23 cellular contexts compared by ENCODE assay signal in genomic region chr6:44594471-44594870, GRCh38.
DNase-seq lines count a peak whose midpoint lies in the region; ATAC-seq and TF ChIP-seq lines count a peak whose summit lies in the region.
"Had no signal": no experiment of that assay in that cellular context is flagged by ENCODE, and none has a peak within 500 bp of the region (broad histone marks: within the 10 kb centered on the region; RNA-seq: fewer than 3 reads in every experiment).

No MANE protein-coding gene starts in this region.

- H3K4me1 Mint-ChIP-seq in naive thymus-derived CD4-positive, alpha-beta T cell = peaks cover 0 to 10% (median 0%) of the 10 kb centered on the region in 7 donors
- peaks cover 6% of the 10 kb centered on the region for H3K4me1 Mint-ChIP-seq in Caco-2 (ENCODE audit: low read depth, unreplicated experiment)

- peaks cover 5 to 19% (median 10%) of the 10 kb centered on the region in 5 donors for H3K27me3 Mint-ChIP-seq in naive thymus-derived CD4-positive, alpha-beta T cell
- peaks cover 3% of the 10 kb centered on the region for H3K27me3 Mint-ChIP-seq in Caco-2 (ENCODE audit: insufficient read depth, unreplicated experiment)
- H3K27me3 Mint-ChIP-seq: progenitor cell of endocrine pancreas had no signal

- no peaks in the 10 kb centered on the region for H3K4me1 ChIP-seq in naive thymus-derived CD4-positive, alpha-beta T cell (ENCODE audit: control insufficient read depth in 2 of 2, insufficient read depth in 2 of 2, low read length in 2 of 2)
- H3K4me1 ChIP-seq in Caco-2 = no peaks in the 10 kb centered on the region
- H3K4me1 ChIP-seq: body of pancreas, tibial nerve had no signal

- H3K4me3 ChIP-seq in coronary artery = no peak overlapping the region
- H3K4me3 ChIP-seq in naive thymus-derived CD4-positive, alpha-beta T cell (ENCODE audit: low read length) = no peak overlapping the region
- H3K4me3 ChIP-seq in Caco-2 (ENCODE audit: low read depth, low read length) = no peak overlapping the region
- H3K4me3 ChIP-seq: body of pancreas, MG63, spleen, tibial nerve had no signal

- ATAC-seq in naive thymus-derived CD4-positive, alpha-beta T cell = peak; percentile 40
- ATAC-seq in HG03095 (IDR thresholded peaks at IDR 0.05; ENCODE audit: unreplicated experiment) = no peak
- ATAC-seq: body of pancreas had no signal

- H3K9me3 ChIP-seq in naive thymus-derived CD4-positive, alpha-beta T cell (ENCODE audit: control insufficient read depth in 2 of 3, low read length in 3 of 3) = no peaks in the 10 kb centered on the region
- H3K9me3 ChIP-seq in Caco-2 = no peaks in the 10 kb centered on the region
- H3K9me3 ChIP-seq: body of pancreas, spleen had no signal

- no peak for TF ChIP-seq CTCF in coronary artery (IDR thresholded peaks at IDR 0.05)
- TF ChIP-seq CTCF in Caco-2 (IDR thresholded peaks at IDR 0.05; ENCODE audit: insufficient read depth in 1 of 2, low read depth in 1 of 2, low read length in 1 of 2, severe bottlenecking in 1 of 2, unreplicated experiment in 1 of 2) = no peak

- no peak overlapping the region for H3K4me3 Mint-ChIP-seq in naive thymus-derived CD4-positive, alpha-beta T cell
- no peak overlapping the region for H3K4me3 Mint-ChIP-seq in Caco-2 (ENCODE audit: unreplicated experiment)
- H3K4me3 Mint-ChIP-seq: activated T-cell treated with anti-CD3 and anti-CD28 coated beads, Interleukin-2, amount 50 U/mL, for 24 hours; CD8-positive, alpha-beta memory T cell; naive B cell had no signal

- H3K27ac ChIP-seq in coronary artery = no peak overlapping the region
- no peak overlapping the region for H3K27ac ChIP-seq in naive thymus-derived CD4-positive, alpha-beta T cell (ENCODE audit: low read depth, low read length)
- H3K27ac ChIP-seq: body of pancreas, spleen, tibial nerve had no signal

- no TSS peak for BruUV-seq in Caco-2 (replicated peaks; lab: Mats Ljungman, UMichigan)

- H3K9me3 Mint-ChIP-seq in naive thymus-derived CD4-positive, alpha-beta T cell = no peaks in the 10 kb centered on the region
- no peaks in the 10 kb centered on the region for H3K9me3 Mint-ChIP-seq in Caco-2 (ENCODE audit: unreplicated experiment)
- H3K9me3 Mint-ChIP-seq: activated T-cell treated with anti-CD3 and anti-CD28 coated beads, Interleukin-2, amount 50 U/mL, for 24 hours; CD8-positive, alpha-beta memory T cell had no signal

- intact Hi-C loops in naive thymus-derived CD4-positive, alpha-beta T cell (cut with micrococcal nuclease) = loop anchor here (5.0 kb wide), 2 partner anchors 117 to 828 kb away; no protein-coding TSS in a partner anchor
- intact Hi-C loops in Caco-2 (cut with micrococcal nuclease; ENCODE audit: unreplicated experiment) = no loop called here

- H3K27me3 ChIP-seq in naive thymus-derived CD4-positive, alpha-beta T cell (ENCODE audit: control insufficient read depth in 2 of 2, insufficient read depth in 2 of 2, low read length in 2 of 2) = no peaks in the 10 kb centered on the region
- H3K27me3 ChIP-seq in Caco-2 (replicated peaks; ENCODE audit: control insufficient read depth, insufficient read depth, low read length) = no peaks in the 10 kb centered on the region
- H3K27me3 ChIP-seq: body of pancreas, tibial nerve had no signal

- H3K36me3 ChIP-seq in naive thymus-derived CD4-positive, alpha-beta T cell (ENCODE audit: control insufficient read depth in 2 of 3, insufficient read depth in 3 of 3, low read length in 3 of 3) = no peaks in the 10 kb centered on the region
- no peaks in the 10 kb centered on the region for H3K36me3 ChIP-seq in Caco-2 (ENCODE audit: control insufficient read depth, insufficient read depth, low read length)
- H3K36me3 ChIP-seq: MG63, spleen, tibial nerve had no signal

- no peaks in the 10 kb centered on the region for H3K36me3 Mint-ChIP-seq in naive thymus-derived CD4-positive, alpha-beta T cell
- no peaks in the 10 kb centered on the region for H3K36me3 Mint-ChIP-seq in Caco-2 (ENCODE audit: insufficient read depth, unreplicated experiment)
- H3K36me3 Mint-ChIP-seq: CD8-positive, alpha-beta memory T cell; naive B cell had no signal

- CTCF ChIA-PET in naive thymus-derived CD4-positive, alpha-beta T cell (lab: Charles Lee) = interaction anchor here (1.4 kb wide), 1 partner anchor 10 kb away, joined by 3 read pairs; no protein-coding TSS in a partner anchor
- CTCF ChIA-PET in Caco-2 (lab: Charles Lee) = interaction anchor here (0.6 kb wide), 1 partner anchor 411 kb away, joined by 3 read pairs; no protein-coding TSS in a partner anchor

- no peak overlapping the region for H3K27ac Mint-ChIP-seq in naive thymus-derived CD4-positive, alpha-beta T cell
- no peak overlapping the region for H3K27ac Mint-ChIP-seq in Caco-2 (ENCODE audit: unreplicated experiment)
- H3K27ac Mint-ChIP-seq: activated T-cell treated with anti-CD3 and anti-CD28 coated beads, Interleukin-2, amount 50 U/mL, for 24 hours; progenitor cell of endocrine pancreas had no signal

- DNase-seq in GM03348 (ENCODE audit: low spot score) = peak; percentile 27
- peak; percentile 89 for DNase-seq in MV-4-11 (lab: John Stamatoyannopoulos, UW)
- DNase-seq in coronary artery (ENCODE audit: low spot score) = peak; percentile 41
- DNase-seq in naive thymus-derived CD4-positive, alpha-beta T cell = no peak
- DNase-seq in AML-193 (lab: John Stamatoyannopoulos, UW) = no peak
- no peak for DNase-seq in Caco-2
- DNase-seq in NCI-H1417 treated with DMSO at 0.1 percent for 48 hours (lab: John Stamatoyannopoulos, UW) = no peak
- DNase-seq: ACHN; activated CD4-positive, alpha-beta T cell treated with anti-CD3 and anti-CD28 coated beads, Interleukin-2, amount 50 U/mL, for 48 hours; activated naive CD4-positive, alpha-beta T cell treated with anti-CD3 and anti-CD28 coated beads, Interleukin-2, amount 50 U/mL, for 16 hours; activated T-cell treated with anti-CD3 and anti-CD28 coated beads, Interleukin-2, amount 50 U/mL, for 24 hours; body of pancreas; CD8-positive, alpha-beta memory T cell; cortex of kidney; foreskin fibroblast; MG63; naive B cell; NCI-H2029 treated with DMSO at 0.1 percent for 48 hours; NCI-H524; spleen had no signal

- POLR2A ChIA-PET in naive thymus-derived CD4-positive, alpha-beta T cell (lab: Charles Lee) = no interaction called here
- POLR2A ChIA-PET in Caco-2 (lab: Charles Lee) = no interaction called here

Comparison
In these comparisons a context has a peak if more than half of its experiments do, and no peak if none do; other contexts are left out.
1. DNase-seq: peak in GM03348 (single experiment), MV-4-11 (single experiment) and coronary artery (single experiment); none in naive thymus-derived CD4-positive, alpha-beta T cell (0 of 9), AML-193 (0 of 2), Caco-2 (0 of 2) and NCI-H1417 treated with DMSO at 0.1 percent for 48 hours (single experiment).